ENCODE assay signal across 22 cellular contexts in genomic region chr12:109612003-109612402, GRCh38. TPM values are rescaled to one million over a fixed set of nuclear protein-coding genes. Genes with fewer than 3 reads are reported as not detected.
A peak's percentile ranks its signal among the peaks of the same experiment; 100 is the strongest.
DNase-seq lines count a peak whose midpoint lies in the region; ATAC-seq, FAIRE-seq and TF ChIP-seq lines count a peak whose summit lies in the region.
"Had no signal": no experiment of that assay in that cellular context is flagged by ENCODE, and none has a peak within 500 bp of the region (broad histone marks: within the 10 kb centered on the region; RNA-seq: fewer than 3 reads in every experiment).

No MANE protein-coding gene starts in this region.

- TF ChIP-seq CTCF in K562 (IDR thresholded peaks at IDR 0.05 in 2 of 3, conservative IDR thresholded peaks at IDR 0.05 in 1 of 3; ENCODE audit: insufficient read depth in 2 of 3, low read depth in 1 of 3, low read length in 3 of 3) (no peak), tibial artery (IDR thresholded peaks at IDR 0.05) (no peak), GM20000 (IDR thresholded peaks at IDR 0.05; ENCODE audit: extremely low read depth, missing control alignments) (no peak)

- DNase-seq in K562 (ENCODE audit: extremely low read depth in 1 of 4, low spot score in 3 of 4) = no peak
- DNase-seq in neuronal stem cell (ENCODE audit: low spot score) = no peak
- no peak for DNase-seq in activated CD4-positive, CD25-positive, alpha-beta regulatory T cell treated with anti-CD3 and anti-CD28 coated beads, Interleukin-2, amount 50 U/mL, for 72 hours
- DNase-seq in tibial artery = no peak
- no peak for DNase-seq in GM20000 (ENCODE audit: low spot score)
- DNase-seq in NCI-H82 (lab: John Stamatoyannopoulos, UW) = no peak
- DNase-seq: 8988T; ACHN; BE2C; C1 segment of cervical spinal cord; Caco-2; Calu3; CD4-positive, CD25-positive, alpha-beta regulatory T cell; CD8-positive, alpha-beta T cell; DMS79 treated with DMSO at 0.1 percent for 48 hours; GF-D8 had no signal

- H2BK12ac ChIP-seq in neuronal stem cell (ENCODE audit: low read length) = peak overlapping the region; percentile 53

- in situ Hi-C loops in K562 (cut with MboI) = no loop called here

- intact Hi-C loops in K562 (cut with micrococcal nuclease) (no loop called here), tibial artery (cut with DNase I; ENCODE audit: low total_unique reads) (no loop called here)

- no peaks in the 10 kb centered on the region for H4K20me1 ChIP-seq in BLaER1
- H4K20me1 ChIP-seq in BLaER1 treated with 17β-estradiol and CSF1 and Interleukin-3, amounts not matched to agents 10 nM and 100 nM = no peaks in the 10 kb centered on the region; a peak in 2 of 22 replicates
- H4K20me1 ChIP-seq in K562 (replicated peaks; ENCODE audit: control insufficient read depth, insufficient read depth, low read length) = peaks cover 6% of the 10 kb centered on the region; the same call in 1 of the 2 replicates

- FAIRE-seq in K562 (lab: Jason Lieb, UNC) = no peak
- FAIRE-seq: A204.1, D721Med, G401.6, GM12891 had no signal

- H3K4me2 ChIP-seq in BLaER1 = peak overlapping the region; percentile 24; the same call in 1 of the 2 replicates
- peak overlapping the region in 8 of 11 experiments; percentile 9 to 50 (median 44); a peak in 12 of 22 replicates for H3K4me2 ChIP-seq in BLaER1 treated with 17β-estradiol and CSF1 and Interleukin-3, amounts not matched to agents 10 nM and 100 nM
- no peak overlapping the region for H3K4me2 ChIP-seq in K562 (ENCODE audit: insufficient read depth, low read length)
- no peak overlapping the region for H3K4me2 ChIP-seq in neuronal stem cell (ENCODE audit: insufficient read depth, low read length, poor library complexity, severe bottlenecking)

- peak overlapping the region; percentile 41 for H3K18ac ChIP-seq in neuronal stem cell (ENCODE audit: low read length)

- H3K23ac ChIP-seq in neuronal stem cell (ENCODE audit: low read depth, low read length, poor library complexity) = no peak overlapping the region

- POLR2A ChIA-PET in K562 (lab: Yijun Ruan, JAX) = interaction anchor here (0.5 to 0.7 kb wide), 3 partner anchors 62 to 201 kb away, joined by 3 read pairs; no protein-coding TSS in a partner anchor

- H3K27me3 ChIP-seq in BLaER1 = 0 out of 2 replicates have a peak, but pooled peaks cover 5% of the 10 kb centered on the region
- peaks cover 0 to 6% (median 0%) of the 10 kb centered on the region in 11 experiments; a peak in 2 of 22 replicates for H3K27me3 ChIP-seq in BLaER1 treated with 17β-estradiol and CSF1 and Interleukin-3, amounts not matched to agents 10 nM and 100 nM
- peaks cover 28 to 71% of the 10 kb centered on the region in 2 experiments; a peak in 4 of 5 replicates for H3K27me3 ChIP-seq in K562 (ENCODE audit: control insufficient read depth in 2 of 2, insufficient read depth in 2 of 2, low read length in 2 of 2)
- H3K27me3 ChIP-seq in neuronal stem cell (ENCODE audit: control insufficient read depth in 3 of 3, insufficient read depth in 3 of 3, low read depth in 1 of 3, low read length in 3 of 3) = peaks cover 0 to 81% (median 0%) of the 10 kb centered on the region in 3 experiments
- H3K27me3 ChIP-seq in tibial artery = peaks cover 0 to 90% of the 10 kb centered on the region in 2 donors
- H3K27me3 ChIP-seq: BE2C had no signal

- no peak overlapping the region for H3K14ac ChIP-seq in neuronal stem cell (ENCODE audit: low read length)

- H3K9me1 ChIP-seq in K562 (ENCODE audit: control insufficient read depth, insufficient read depth, low read length) = peaks cover 3% of the 10 kb centered on the region

- no peaks in the 10 kb centered on the region for H3K36me3 ChIP-seq in BLaER1
- no peaks in the 10 kb centered on the region for H3K36me3 ChIP-seq in BLaER1 treated with 17β-estradiol and CSF1 and Interleukin-3, amounts not matched to agents 10 nM and 100 nM
- no peaks in the 10 kb centered on the region for H3K36me3 ChIP-seq in K562 (ENCODE audit: control insufficient read depth, insufficient read depth, low read length)
- H3K36me3 ChIP-seq in neuronal stem cell (replicated peaks in 1 of 2; ENCODE audit: control insufficient read depth in 2 of 2, insufficient read depth in 2 of 2, low read length in 2 of 2) = no peaks in the 10 kb centered on the region
- no peaks in the 10 kb centered on the region for H3K36me3 ChIP-seq in tibial artery
- H3K36me3 ChIP-seq: BE2C had no signal

- H3K4me3 ChIP-seq in BLaER1 (no peak overlapping the region), K562 (no peak overlapping the region), neuronal stem cell (ENCODE audit: low read length in 2 of 2) (no peak overlapping the region), tibial artery (no peak overlapping the region)
- H3K4me3 ChIP-seq in BLaER1 treated with 17β-estradiol and CSF1 and Interleukin-3, amounts not matched to agents 10 nM and 100 nM = no peak overlapping the region

- CTCF ChIA-PET in K562 (lab: Yijun Ruan, JAX; ENCODE audit: low intra/inter-chr PET ratio) = no interaction called here

- H4K91ac ChIP-seq in neuronal stem cell (ENCODE audit: low read depth, low read length, poor library complexity) = no peak overlapping the region

- BruUV-seq in K562 (replicated peaks; lab: Mats Ljungman, UMichigan) = no TSS peak

- H3K9me3 ChIP-seq in BLaER1 = no peaks in the 10 kb centered on the region
- H3K9me3 ChIP-seq in BLaER1 treated with 17β-estradiol and CSF1 and Interleukin-3, amounts not matched to agents 10 nM and 100 nM (replicated peaks in 1 of 11) = no peaks in the 10 kb centered on the region
- H3K9me3 ChIP-seq in K562 (replicated peaks; ENCODE audit: control insufficient read depth, insufficient read depth, low read depth, low read length) = no peaks in the 10 kb centered on the region
- no peaks in the 10 kb centered on the region for H3K9me3 ChIP-seq in neuronal stem cell (replicated peaks in 1 of 2; ENCODE audit: control insufficient read depth in 2 of 2, insufficient read depth in 1 of 2, low read depth in 1 of 2, low read length in 2 of 2)
- no peaks in the 10 kb centered on the region for H3K9me3 ChIP-seq in tibial artery
- H3K9me3 ChIP-seq: BE2C, Caco-2 had no signal

- H4K8ac ChIP-seq in neuronal stem cell (ENCODE audit: low read depth, low read length) = no peak overlapping the region

- H3K79me1 ChIP-seq in neuronal stem cell (ENCODE audit: low read depth, low read length) = peaks cover 1% of the 10 kb centered on the region

- H3K79me2 ChIP-seq in K562 (ENCODE audit: control insufficient read depth, insufficient read depth, low read length) = no peaks in the 10 kb centered on the region

- peak overlapping the region; percentile 32 for H2BK15ac ChIP-seq in neuronal stem cell (ENCODE audit: low read length)

- no peak for ATAC-seq in K562
- ATAC-seq: CD8-positive, alpha-beta T cell had no signal

- H3K27ac ChIP-seq in BLaER1 (no peak overlapping the region), K562 (ENCODE audit: extremely low read depth, low read depth, low read length) (no peak overlapping the region), neuronal stem cell (replicated peaks; ENCODE audit: low read length) (no peak overlapping the region), tibial artery (no peak overlapping the region)
- H3K27ac ChIP-seq in BLaER1 treated with 17β-estradiol and CSF1 and Interleukin-3, amounts not matched to agents 10 nM and 100 nM = no peak overlapping the region

- peaks cover 11% of the 10 kb centered on the region for H3K4me1 ChIP-seq in BLaER1
- peaks cover 0 to 10% (median 7%) of the 10 kb centered on the region in 10 experiments; a peak in 13 of 20 replicates for H3K4me1 ChIP-seq in BLaER1 treated with 17β-estradiol and CSF1 and Interleukin-3, amounts not matched to agents 10 nM and 100 nM
- no peaks in the 10 kb centered on the region for H3K4me1 ChIP-seq in K562 (replicated peaks in 1 of 2; ENCODE audit: control insufficient read depth in 2 of 2, insufficient read depth in 2 of 2, low read length in 2 of 2)
- peaks cover 3 to 18% of the 10 kb centered on the region in 2 donors for H3K4me1 ChIP-seq in neuronal stem cell (ENCODE audit: control insufficient read depth in 2 of 2, insufficient read depth in 1 of 2, low read depth in 1 of 2, low read length in 2 of 2)
- H3K4me1 ChIP-seq in tibial artery = peaks cover 0 to under 1% (median 0%) of the 10 kb centered on the region in 4 donors

- no peak for TF ChIP-seq POLR2A in K562 (conservative IDR thresholded peaks at IDR 0.05)

- peak overlapping the region; percentile 44 for H2BK5ac ChIP-seq in neuronal stem cell (ENCODE audit: low read length)

- 0% methylated on average over 3 of the region's 3 CpGs for WGBS in K562 (ENCODE audit: insufficient coverage, low coverage, missing lambda C conversion rate)
- no CpG with 5 or more reads among the region's 3 CpGs for WGBS in neuronal stem cell (ENCODE audit: extremely low coverage in 2 of 2, insufficient read length in 2 of 2, insufficient replicate concordance in 1 of 2), 2 donors

- TF ChIP-seq RAD21 in K562 (CRISPR knock-in tag; conservative IDR thresholded peaks at IDR 0.05 in 1 of 2, IDR thresholded peaks at IDR 0.05 in 1 of 2) = no peak

- H2AFZ ChIP-seq in K562 (ENCODE audit: low read depth, low read length) (no peak overlapping the region), neuronal stem cell (ENCODE audit: low read length) (no peak overlapping the region)

- TF ChIP-seq EP300 in K562 (IDR thresholded peaks at IDR 0.05; ENCODE audit: low read length) = no peak

- peak overlapping the region; percentile 14 for H2BK120ac ChIP-seq in neuronal stem cell (ENCODE audit: low read depth, low read length)

- no peak overlapping the region for H2AK5ac ChIP-seq in neuronal stem cell (ENCODE audit: low read depth, low read length)

- no peak overlapping the region for H3K4ac ChIP-seq in neuronal stem cell (ENCODE audit: low read length)

- H3K9ac ChIP-seq in BLaER1 = no peak overlapping the region
- H3K9ac ChIP-seq in BLaER1 treated with 17β-estradiol and CSF1 and Interleukin-3, amounts not matched to agents 10 nM and 100 nM = 0 out of 22 replicates have a peak overlapping the region, but pooled peaks of 1 of the 11 experiments have one; percentile 5
- H3K9ac ChIP-seq in K562 (ENCODE audit: insufficient read depth in 1 of 2, low read depth in 2 of 2, low read length in 2 of 2) = no peak overlapping the region
- no peak overlapping the region for H3K9ac ChIP-seq in neuronal stem cell (ENCODE audit: low read depth, low read length, poor library complexity)

RNA-seq across cellular contexts. Expression of gene MVK, which starts 38.4 kb away (rescaled TPM):
- total RNA-seq in K562 (2011; cell fraction: chromatin; rRNA removed; ENCODE audit: low replicate concordance) = 79.5 and 160 TPM in 2 replicates
- total RNA-seq in K562 (2011; cell fraction: nucleolus; rRNA removed) = 90.1 and 97.0 TPM in 2 replicates
- total RNA-seq in K562 (2011; cell fraction: nucleoplasm; rRNA removed) = 76.8 and 77.1 TPM in 2 replicates
- total RNA-seq in K562 (2014; rRNA removed) = 28.5 and 38.9 TPM in 2 replicates
- 15.7 and 18.3 TPM in 2 replicates for total RNA-seq in K562 (2014; rRNA removed; fragmentation: Illumina TruSeq; extraction: Trizol)
- total RNA-seq in K562 (2015; rRNA removed; fragmentation: Illumina TruSeq; extraction: Trizol) = 18.3 and 18.5 TPM in 2 replicates
- 31.3 and 33.6 TPM in 2 replicates for total RNA-seq in K562 (2021)
- 28.1 and 41.9 TPM in 2 replicates for polyA plus RNA-seq in K562 (2011; rRNA removed)
- 36.4 and 59.2 TPM in 2 replicates for polyA plus RNA-seq in K562 (2011; cell fraction: cytosol; rRNA removed)
- polyA plus RNA-seq in K562 (2011; cell fraction: nucleus; rRNA removed) = 74.2 and 83.2 TPM in 2 replicates
- 27.7 and 36.8 TPM in 2 replicates for polyA plus RNA-seq in K562 (2012)
- 18.8 and 24.2 TPM in 2 replicates for polyA plus RNA-seq in K562 (2014; fragmentation: Illumina TruSeq; extraction: Trizol)
- 1 to 10 TPM in 1 of 2 experiments, under 1 TPM in 1; 0.41 to 1.9 TPM for polyA plus RNA-seq in K562 (2014; fragmentation: Nextera tagmentation; extraction: Ambion mirVana)
- 23.1 and 25.8 TPM in 2 replicates for polyA plus RNA-seq in K562 (2014; rRNA removed)
- polyA minus RNA-seq in K562 (2011; rRNA and poly(A)+ RNA removed) = 21.8 and 28.3 TPM in 2 replicates
- 13.8 and 21.5 TPM in 2 replicates for polyA minus RNA-seq in K562 (2011; cell fraction: cytosol; rRNA and poly(A)+ RNA removed)
- 24.4 and 38.3 TPM in 2 replicates for polyA minus RNA-seq in K562 (2011; cell fraction: nucleus; rRNA and poly(A)+ RNA removed)
- polyA plus RNA-seq in neuronal stem cell (2013, experiment 1 of 2) = 25.4 TPM
- 26.4 TPM for polyA plus RNA-seq in neuronal stem cell (2013, experiment 2 of 2)

RNA-seq across cellular contexts. Expression of gene MMAB, which starts 38.7 kb away (rescaled TPM):
- total RNA-seq in K562 (2011; cell fraction: chromatin; rRNA removed; ENCODE audit: low replicate concordance) = 78.3 and 122 TPM in 2 replicates
- total RNA-seq in K562 (2011; cell fraction: nucleolus; rRNA removed) = 64.2 and 65.9 TPM in 2 replicates
- 65.3 and 66.3 TPM in 2 replicates for total RNA-seq in K562 (2011; cell fraction: nucleoplasm; rRNA removed)
- total RNA-seq in K562 (2014; rRNA removed) (71.0 and 73.4 TPM in 2 replicates), K562 (2014; rRNA removed; fragmentation: Illumina TruSeq; extraction: Trizol) (37.5 and 39.5 TPM in 2 replicates), K562 (2015; rRNA removed; fragmentation: Illumina TruSeq; extraction: Trizol) (53.4 and 56.1 TPM in 2 replicates), K562 (2021) (63.9 and 70.5 TPM in 2 replicates)
- polyA plus RNA-seq in K562 (2011; rRNA removed) (46.2 and 52.8 TPM in 2 replicates), K562 (2014; fragmentation: Illumina TruSeq; extraction: Trizol) (30.6 and 48.2 TPM in 2 replicates), K562 (2014; fragmentation: Nextera tagmentation; extraction: Ambion mirVana) (10 to 100 TPM in 1 of 2 experiments, 1 to 10 TPM in 1; 9.5 to 21.1 TPM), K562 (2014; rRNA removed) (75.0 and 76.1 TPM in 2 replicates)
- 45.2 and 45.3 TPM in 2 replicates for polyA plus RNA-seq in K562 (2011; cell fraction: cytosol; rRNA removed)
- polyA plus RNA-seq in K562 (2011; cell fraction: nucleus; rRNA removed) = 64.4 and 74.5 TPM in 2 replicates
- 75.8 and 92.9 TPM in 2 replicates for polyA plus RNA-seq in K562 (2012)
- 37.7 and 38.3 TPM in 2 replicates for polyA minus RNA-seq in K562 (2011; rRNA and poly(A)+ RNA removed)
- 19.1 and 29.5 TPM in 2 replicates for polyA minus RNA-seq in K562 (2011; cell fraction: cytosol; rRNA and poly(A)+ RNA removed)
- polyA minus RNA-seq in K562 (2011; cell fraction: nucleus; rRNA and poly(A)+ RNA removed) = 18.6 and 31.8 TPM in 2 replicates
- polyA plus RNA-seq in neuronal stem cell (2013, experiment 1 of 2) = 27.4 TPM
- polyA plus RNA-seq in neuronal stem cell (2013, experiment 2 of 2) = 27.9 TPM

Comparison
In these comparisons a context has a peak if more than half of its experiments do, and no peak if none do; other contexts are left out.
1. H3K4me2 ChIP-seq: peak in BLaER1 (single experiment) and BLaER1 treated with 17β-estradiol and CSF1 and Interleukin-3, amounts not matched to agents 10 nM and 100 nM (8 of 11); none in K562 (single experiment) and neuronal stem cell (single experiment).